In the genomic region with DNA sequence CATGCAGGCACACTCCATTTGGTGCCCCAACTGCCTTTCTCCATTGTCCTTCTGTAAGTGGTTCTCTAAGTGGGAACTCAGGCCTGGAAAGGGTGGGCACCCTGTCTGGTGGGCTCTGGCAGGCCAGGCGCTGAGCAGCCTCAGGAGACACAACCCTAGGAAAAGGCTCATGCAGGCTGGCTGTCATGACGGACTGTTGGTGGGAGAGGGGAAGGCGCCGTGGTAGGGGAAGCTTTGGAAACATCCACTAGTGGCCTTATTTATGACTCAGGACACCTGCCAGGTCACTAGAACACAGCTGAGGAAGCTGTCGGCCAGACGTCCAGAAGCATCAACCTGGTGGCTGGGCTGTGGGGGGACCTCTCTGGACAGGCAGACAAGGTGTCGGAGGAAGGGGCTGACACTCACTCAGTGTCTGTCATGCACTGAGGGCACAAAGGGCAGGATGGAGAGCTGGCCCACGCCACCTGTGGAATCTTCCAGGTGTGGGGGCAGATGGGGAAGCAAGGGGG, we compare ENCODE assay signal across 12 cellular contexts.
DNase-seq lines count a peak whose midpoint lies in the region; ATAC-seq and TF ChIP-seq lines count a peak whose summit lies in the region.
"Had no signal": no experiment of that assay in that cellular context is flagged by ENCODE, and none has a peak within 500 bp of the region (broad histone marks: within the 10 kb centered on the region; RNA-seq: fewer than 3 reads in every experiment).

No MANE protein-coding gene starts in this region.

- 70 to 85% (median 73%) methylated on average over 8 of the region's 8 CpGs for WGBS in ovary, 3 donors
- 95% methylated on average over 8 of the region's 8 CpGs for WGBS in smooth muscle cell (ENCODE audit: low lambda C conversion rate)

- H3K9me3 ChIP-seq in CD4-positive, alpha-beta memory T cell (ENCODE audit: control insufficient read depth in 1 of 2, low read length in 2 of 2), result no peaks in the 10 kb centered on the region
- H3K9me3 ChIP-seq in ovary (no peaks in the 10 kb centered on the region), smooth muscle cell (replicated peaks; ENCODE audit: low read depth) (no peaks in the 10 kb centered on the region)

- H3K4me1 ChIP-seq in CD4-positive, alpha-beta memory T cell (ENCODE audit: insufficient read depth, low read length), result peaks cover 1% of the 10 kb centered on the region
- peaks cover 19% of the 10 kb centered on the region for H3K4me1 ChIP-seq in ovary (ENCODE audit: insufficient read depth)
- peaks cover 3% of the 10 kb centered on the region for H3K4me1 ChIP-seq in smooth muscle cell (ENCODE audit: low read depth)

- peaks cover 56% of the 10 kb centered on the region for H3K79me2 ChIP-seq in smooth muscle cell (ENCODE audit: low read depth)

- no peaks in the 10 kb centered on the region for H3K36me3 Mint-ChIP-seq in CD4-positive, alpha-beta memory T cell
- peaks cover 8% of the 10 kb centered on the region; the same call in 1 of the 2 replicates for H3K36me3 Mint-ChIP-seq in HFFc6 (ENCODE audit: low read depth)
- H3K36me3 Mint-ChIP-seq in effector memory CD8-positive, alpha-beta T cell (ENCODE audit: insufficient read depth), result peaks cover 33% of the 10 kb centered on the region

- peaks cover 69% of the 10 kb centered on the region for H4K20me1 ChIP-seq in smooth muscle cell (ENCODE audit: low read depth)

- no peak overlapping the region for H3K27ac ChIP-seq in CD4-positive, alpha-beta memory T cell (ENCODE audit: low read depth, low read length)
- no peak overlapping the region for H3K27ac ChIP-seq in ovary
- no peak overlapping the region for H3K27ac ChIP-seq in smooth muscle cell (ENCODE audit: low read depth)

- H3K9ac ChIP-seq in smooth muscle cell (ENCODE audit: low read depth), result no peak overlapping the region

- no peak for TF ChIP-seq EP300 in ovary (IDR thresholded peaks at IDR 0.05)

- peaks cover 26% of the 10 kb centered on the region for H3F3A ChIP-seq in smooth muscle cell (ENCODE audit: low read depth)

- H3K36me3 ChIP-seq in CD4-positive, alpha-beta memory T cell (ENCODE audit: insufficient read depth, low read length), result no peaks in the 10 kb centered on the region
- H3K36me3 ChIP-seq in ovary, result no peaks in the 10 kb centered on the region
- no peaks in the 10 kb centered on the region for H3K36me3 ChIP-seq in smooth muscle cell (ENCODE audit: low read depth)

- H3K4me1 Mint-ChIP-seq in CD4-positive, alpha-beta memory T cell, result peaks cover 6 to 46% (median 17%) of the 10 kb centered on the region in 4 donors
- H3K4me1 Mint-ChIP-seq in HFFc6 (ENCODE audit: low read depth), result peaks cover 50% of the 10 kb centered on the region
- H3K4me1 Mint-ChIP-seq in effector memory CD8-positive, alpha-beta T cell (ENCODE audit: low read depth in 2 of 2), result peaks cover 9 to 19% of the 10 kb centered on the region in 2 donors

- TF ChIP-seq POLR2A in ovary (IDR thresholded peaks at IDR 0.05), result no peak

- peak overlapping the region in 2 of 8 donors; percentile 9 to 46 for H3K4me3 Mint-ChIP-seq in CD4-positive, alpha-beta memory T cell
- no peak overlapping the region for H3K4me3 Mint-ChIP-seq in HFFc6
- H3K4me3 Mint-ChIP-seq in effector memory CD8-positive, alpha-beta T cell, result peak overlapping the region in 1 of 2 donors; percentile 17

- DNase-seq in CD4-positive, alpha-beta memory T cell, result no peak
- DNase-seq in HFFc6, result no peak
- no peak for DNase-seq in effector memory CD8-positive, alpha-beta T cell
- peak in 4 of 5 donors; percentile 16 to 41 (median 40) for DNase-seq in ovary
- no peak for DNase-seq in smooth muscle cell (lab: John Stamatoyannopoulos, UW; ENCODE audit: unreplicated experiment)
- DNase-seq: activated CD4-positive, alpha-beta T cell treated with anti-CD3 and anti-CD28 coated beads, Interleukin-2, amount 50 U/mL, for 1 hour; NCI-H2171 treated with DMSO at 0.1 percent for 48 hours; nucleus accumbens; SIG-M5; stimulated activated CD4-positive, alpha-beta T cell treated with anti-CD3 and anti-CD28 coated beads, Interleukin-1b, Interleukin-23, amount 100 ng/mL, for 48 hours had no signal

- H3K27me3 ChIP-seq in CD4-positive, alpha-beta memory T cell (ENCODE audit: insufficient read depth, low read length), result no peaks in the 10 kb centered on the region
- H3K27me3 ChIP-seq in ovary, result no peaks in the 10 kb centered on the region
- no peaks in the 10 kb centered on the region for H3K27me3 ChIP-seq in smooth muscle cell (ENCODE audit: low read depth)

- POLR2A ChIA-PET in CD4-positive, alpha-beta memory T cell (lab: Charles Lee; ENCODE audit: partially characterized antibody), result interaction anchor here (0.5 to 1.9 kb wide), 11 partner anchors 14 to 356 kb away, joined by 3 to 7 read pairs (median 3); no protein-coding TSS in a partner anchor

- H3K27ac Mint-ChIP-seq in CD4-positive, alpha-beta memory T cell, result peak overlapping the region in 6 of 7 donors; percentile 18 to 92 (median 82)
- H3K27ac Mint-ChIP-seq in HFFc6, result peak overlapping the region; percentile 42; the same call in 1 of the 2 replicates
- peak overlapping the region in 1 of 2 donors; percentile 86 for H3K27ac Mint-ChIP-seq in effector memory CD8-positive, alpha-beta T cell

- H3K4me3 ChIP-seq in CD4-positive, alpha-beta memory T cell (ENCODE audit: low read length in 2 of 2), result no peak overlapping the region
- H3K4me3 ChIP-seq in ovary, result no peak overlapping the region
- no peak overlapping the region for H3K4me3 ChIP-seq in smooth muscle cell

- peak; percentile 17 for ATAC-seq in effector memory CD8-positive, alpha-beta T cell (replicated peaks)
- ATAC-seq in activated CD4-positive, CD25-positive, alpha-beta regulatory T cell treated with anti-CD3 and anti-CD28 coated beads, Interleukin-2, amount 50 U/mL, for 24 hours, result no peak
- ATAC-seq in HG02798 (IDR thresholded peaks at IDR 0.05; ENCODE audit: poor library complexity, unreplicated experiment), result no peak

- CTCF ChIA-PET in CD4-positive, alpha-beta memory T cell (lab: Charles Lee; ENCODE audit: partially characterized antibody), result interaction anchor here (3.0 kb wide), 1 partner anchor 10 kb away, joined by 20 read pairs; no protein-coding TSS in a partner anchor

- no peaks in the 10 kb centered on the region for H3K27me3 Mint-ChIP-seq in CD4-positive, alpha-beta memory T cell
- H3K27me3 Mint-ChIP-seq in HFFc6 (ENCODE audit: insufficient read depth), result peaks cover 4% of the 10 kb centered on the region
- H3K27me3 Mint-ChIP-seq in effector memory CD8-positive, alpha-beta T cell, result no peaks in the 10 kb centered on the region

- no peak overlapping the region for H2AFZ ChIP-seq in smooth muscle cell (ENCODE audit: low read depth)

- no peak overlapping the region for H3K4me2 ChIP-seq in smooth muscle cell

- intact Hi-C loops in CD4-positive, alpha-beta memory T cell (cut with micrococcal nuclease), result no loop called here
- intact Hi-C loops in ovary (cut with DNase I), result no loop called here

- TF ChIP-seq CTCF in HFFc6 (IDR thresholded peaks at IDR 0.05) (no peak), ovary (IDR thresholded peaks at IDR 0.05) (no peak), smooth muscle cell (IDR thresholded peaks at IDR 0.05; ENCODE audit: borderline replicate concordance, insufficient read depth, poor library complexity, severe bottlenecking) (no peak)

- H3K9me3 Mint-ChIP-seq in CD4-positive, alpha-beta memory T cell, result peaks cover 0 to 10% (median 0%) of the 10 kb centered on the region in 8 donors
- H3K9me3 Mint-ChIP-seq in HFFc6, result peaks cover 7% of the 10 kb centered on the region
- H3K9me3 Mint-ChIP-seq in effector memory CD8-positive, alpha-beta T cell, result no peaks in the 10 kb centered on the region

Comparison
In these comparisons a context has a peak if more than half of its experiments do, and no peak if none do; other contexts are left out.
1. DNase-seq: peak in ovary (4 of 5); none in CD4-positive, alpha-beta memory T cell (0 of 5), HFFc6 (single experiment), effector memory CD8-positive, alpha-beta T cell (0 of 3) and smooth muscle cell (single experiment).